Comparison of ENCODE assay signal across 1 cellular context in genomic region chr1:218304281-218305039, GRCh38.
TF ChIP-seq lines count a peak whose summit lies in the region.

No MANE protein-coding gene starts in this region.

TF ChIP-seq in K562, 482 proteins besides CTCF, POLR2A, EP300 and RAD21 (continued from another document and continues in another):
- TF ChIP-seq ZNF277 (CRISPR knock-in tag; IDR thresholded peaks at IDR 0.05; ENCODE audit: borderline replicate concordance) (no peak), ZNF717 (CRISPR knock-in tag; IDR thresholded peaks at IDR 0.05) (no peak), TEAD1 (CRISPR knock-in tag; IDR thresholded peaks at IDR 0.05) (peak in 1 of 2 experiments; percentile 71; a peak in 2 of 4 replicates), MCM5 (IDR thresholded peaks at IDR 0.05; ENCODE audit: low read depth) (no peak), ZFX (CRISPR knock-in tag; IDR thresholded peaks at IDR 0.05) (no peak; the same call in 1 of the 2 replicates), TSHZ1 (CRISPR knock-in tag; IDR thresholded peaks at IDR 0.05) (no peak), HSF4 (CRISPR knock-in tag; IDR thresholded peaks at IDR 0.05; ENCODE audit: borderline replicate concordance) (no peak), POLR2AphosphoS5 (IDR thresholded peaks at IDR 0.05; ENCODE audit: control insufficient read depth, insufficient read depth, low read depth, low read length) (peak; percentile 97), E2F4 (CRISPR knock-in tag; IDR thresholded peaks at IDR 0.05; ENCODE audit: low read depth) (no peak), COPS2 (conservative IDR thresholded peaks at IDR 0.05) (no peak), SMARCA5 (IDR thresholded peaks at IDR 0.05) (no peak), BRD4 (IDR thresholded peaks at IDR 0.05) (0 out of 2 replicates have a peak, but pooled peaks have one; percentile 21), ZC3H8 (IDR thresholded peaks at IDR 0.05) (no peak), ETV1 (tag; conservative IDR thresholded peaks at IDR 0.05; ENCODE audit: low read depth) (no peak), MITF (IDR thresholded peaks at IDR 0.05) (peak; percentile 82), BHLHE40 (IDR thresholded peaks at IDR 0.05; ENCODE audit: low read length) (peak; percentile 71), ZNF354B (CRISPR knock-in tag; IDR thresholded peaks at IDR 0.05) (0 out of 2 replicates have a peak, but pooled peaks have one; percentile 10), DIDO1 (tag; IDR thresholded peaks at IDR 0.05; ENCODE audit: low read depth) (no peak), HMGN3 (IDR thresholded peaks at IDR 0.05; ENCODE audit: borderline replicate concordance, extremely low read depth, insufficient read length, low read depth, low read length) (no peak), ZNF592 (IDR thresholded peaks at IDR 0.05) (peak; percentile 95), CHAMP1 (IDR thresholded peaks at IDR 0.05) (0 out of 2 replicates have a peak, but pooled peaks have one; percentile 44), REST (CRISPR knock-in tag; IDR thresholded peaks at IDR 0.05; ENCODE audit: low read depth) (no peak), SMARCA4 (IDR thresholded peaks at IDR 0.05) (peak; percentile 88), GTF2E2 (tag; IDR thresholded peaks at IDR 0.05) (no peak; the same call in 1 of the 2 replicates), DNMT1 (IDR thresholded peaks at IDR 0.05) (no peak), MAFF (IDR thresholded peaks at IDR 0.05; ENCODE audit: low read length) (no peak), HNRNPH1 (optimal IDR thresholded peaks at IDR 0.05; ENCODE audit: low read depth, low read length) (no peak), SRSF1 (IDR thresholded peaks at IDR 0.05; ENCODE audit: low read depth, low read length) (no peak), TAF1 (IDR thresholded peaks at IDR 0.05; ENCODE audit: control insufficient read depth, extremely low read depth, insufficient read depth, low read length, severe bottlenecking) (peak; percentile 41), ZFP91 (CRISPR knock-in tag; IDR thresholded peaks at IDR 0.05) (no peak), ZNF212 (CRISPR knock-in tag; IDR thresholded peaks at IDR 0.05) (peak; percentile 70; the same call in 1 of the 2 replicates), CBFA2T3 (IDR thresholded peaks at IDR 0.05) (peak; percentile 96), AFF4 (CRISPR knock-in tag; IDR thresholded peaks at IDR 0.05) (no peak), RFX1 (IDR thresholded peaks at IDR 0.05) (no peak), ESRRA (IDR thresholded peaks at IDR 0.05; ENCODE audit: borderline replicate concordance, low read depth) (peak; percentile 68; the same call in 1 of the 2 replicates)
